Comparison of ENCODE assay signal across 7 cellular contexts in the genomic region with DNA sequence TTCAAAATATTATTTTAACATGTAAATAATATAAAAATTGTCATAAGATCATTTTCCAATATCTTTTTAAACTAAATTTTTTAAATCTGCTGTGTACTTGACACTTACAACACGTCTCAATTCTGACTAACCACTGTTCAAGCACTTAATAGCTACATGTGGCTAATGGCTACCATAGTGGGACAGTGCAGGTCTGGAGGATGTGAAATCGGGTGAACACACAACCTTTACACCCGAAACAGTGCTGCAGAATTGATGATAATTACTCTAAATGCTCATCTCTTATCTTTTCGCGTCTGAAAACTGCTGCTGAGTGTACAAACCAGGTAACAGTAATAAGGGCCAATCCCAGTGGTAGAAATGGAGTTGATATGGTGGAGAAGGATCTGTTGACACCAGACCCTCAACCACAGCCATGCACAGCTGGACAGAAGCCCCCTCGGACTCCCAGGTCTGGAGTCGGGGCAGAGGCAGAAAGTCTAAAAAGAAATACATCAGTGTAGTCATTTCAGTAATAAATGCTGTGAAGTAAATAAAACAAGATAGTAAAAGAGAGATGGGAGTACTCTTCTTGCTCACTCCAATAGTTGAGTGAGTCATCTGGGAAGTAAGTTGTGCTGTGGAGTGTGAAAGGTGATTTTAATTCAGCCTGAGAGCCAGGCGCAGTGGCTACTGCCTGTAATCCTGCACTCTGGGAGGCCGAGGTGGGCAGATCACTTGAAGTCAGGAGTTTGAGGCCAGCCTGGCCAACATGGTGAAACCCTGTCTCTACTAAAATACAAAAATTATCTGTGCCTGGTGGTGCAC.
DNase-seq lines count a peak whose midpoint lies in the region; ATAC-seq and TF ChIP-seq lines count a peak whose summit lies in the region.

No MANE protein-coding gene starts in this region.

- no peaks in the 10 kb centered on the region for H3K9me3 ChIP-seq in suprapubic skin

- ATAC-seq in GM19463 (IDR thresholded peaks at IDR 0.05; ENCODE audit: unreplicated experiment) (peak; percentile 96), HG03064 (IDR thresholded peaks at IDR 0.05; ENCODE audit: low read depth, unreplicated experiment) (peak; percentile 89)

- TF ChIP-seq CTCF in coronary artery (IDR thresholded peaks at IDR 0.05) (no peak), suprapubic skin (IDR thresholded peaks at IDR 0.05) (no peak)

- WGBS in suprapubic skin, result 96% methylated on average over 9 of the region's 9 CpGs

- no peaks in the 10 kb centered on the region for H3K27me3 ChIP-seq in suprapubic skin

- peaks cover 3% of the 10 kb centered on the region for H3K36me3 ChIP-seq in suprapubic skin

- DNase-seq in coronary artery (ENCODE audit: low spot score) (no peak), suprapubic skin (ENCODE audit: low spot score in 2 of 2) (no peak), CD1c-positive myeloid dendritic cell (ENCODE audit: extremely low spot score) (no peak), NCI-H748 (lab: John Stamatoyannopoulos, UW; ENCODE audit: unreplicated experiment) (no peak), mesenteric fat pad (ENCODE audit: low spot score) (no peak)

- peak overlapping the region; percentile 1 for H3K4me3 ChIP-seq in coronary artery
- H3K4me3 ChIP-seq in suprapubic skin, result no peak overlapping the region

- peak overlapping the region; percentile 70 to 88 for H3K27ac ChIP-seq in coronary artery
- H3K27ac ChIP-seq in suprapubic skin, result peak overlapping the region; percentile 40

- TF ChIP-seq EP300 in suprapubic skin (IDR thresholded peaks at IDR 0.05), result no peak

- no peak for TF ChIP-seq POLR2A in suprapubic skin (IDR thresholded peaks at IDR 0.05)

- H3K4me1 ChIP-seq in suprapubic skin, result peaks cover 21% of the 10 kb centered on the region
